Comparison of ENCODE assay signal across 20 cellular contexts in genomic region chr22:31962392-31963113, GRCh38. TPM values are rescaled to one million over a fixed set of nuclear protein-coding genes. Genes with fewer than 3 reads are reported as not detected.
DNase-seq lines count a peak whose midpoint lies in the region; ATAC-seq, FAIRE-seq and TF ChIP-seq lines count a peak whose summit lies in the region.
"Had no signal": no experiment of that assay in that cellular context is flagged by ENCODE, and none has a peak within 500 bp of the region (broad histone marks: within the 10 kb centered on the region; RNA-seq: fewer than 3 reads in every experiment).

No MANE protein-coding gene starts in this region.

- no peaks in the 10 kb centered on the region for H3K27me3 ChIP-seq in bronchial epithelial cell (ENCODE audit: control insufficient read depth, insufficient read depth, low read length)
- no peaks in the 10 kb centered on the region for H3K27me3 ChIP-seq in left lung
- H3K27me3 ChIP-seq in endodermal cell (ENCODE audit: control insufficient read depth, insufficient read depth, low read length, poor library complexity, severe bottlenecking), result no peaks in the 10 kb centered on the region
- H3K27me3 ChIP-seq: SJCRH30 had no signal

- FAIRE-seq in bronchial epithelial cell (lab: Jason Lieb, UNC), result peak; percentile 52
- FAIRE-seq: A204.1 had no signal

- H3K27ac ChIP-seq in left lung (no peak overlapping the region), endodermal cell (ENCODE audit: low read depth, low read length) (no peak overlapping the region)
- H3K27ac ChIP-seq: C4-2B, RWPE1, SJCRH30 had no signal

- H3K36me3 ChIP-seq in bronchial epithelial cell (ENCODE audit: control insufficient read depth, insufficient read depth, low read length) (peaks cover 2% of the 10 kb centered on the region), left lung (peaks cover 0 to 15% of the 10 kb centered on the region in 2 donors), endodermal cell (ENCODE audit: control insufficient read depth, insufficient read depth, low read length) (peaks cover 7% of the 10 kb centered on the region)

- H3K9me3 ChIP-seq in left lung (no peaks in the 10 kb centered on the region), endodermal cell (ENCODE audit: control insufficient read depth, low read length) (no peaks in the 10 kb centered on the region)
- H3K9me3 ChIP-seq: SJCRH30 had no signal

- intact Hi-C loops in cardiac septum (cut with DNase I), result no loop called here
- intact Hi-C loops in left cardiac atrium (cut with DNase I), result no loop called here
- intact Hi-C loops in left lung (cut with DNase I), result no loop called here

- DNase-seq in cardiac septum (ENCODE audit: low spot score), result peak; percentile 17
- no peak for DNase-seq in left cardiac atrium
- no peak for DNase-seq in bronchial epithelial cell (ENCODE audit: low read depth)
- no peak for DNase-seq in left lung
- DNase-seq in endodermal cell, result no peak
- DNase-seq in activated CD4-positive, alpha-beta memory T cell treated with anti-CD3 and anti-CD28 coated beads, Interleukin-2, amount 10 ng/mL, durations not matched to agents 7 days and 5 days, result no peak
- DNase-seq: COR-L47, HFFc6, IMR-90, Karpas-422, NCI-H1105 treated with DMSO at 0.1 percent for 48 hours, NCI-H187 treated with DMSO at 0.1 percent for 48 hours, NCI-H2171, NCI-H446, NCI-H69, SJCRH30 had no signal

- H3K4me3 ChIP-seq in bronchial epithelial cell (ENCODE audit: low read depth, low read length), result no peak overlapping the region
- no peak overlapping the region for H3K4me3 ChIP-seq in left lung
- no peak overlapping the region for H3K4me3 ChIP-seq in endodermal cell (ENCODE audit: low read length)
- H3K4me3 ChIP-seq: SJCRH30 had no signal

- peaks cover 6% of the 10 kb centered on the region for H3K4me1 Mint-ChIP-seq in endodermal cell
- H3K4me1 Mint-ChIP-seq in activated CD4-positive, alpha-beta memory T cell treated with anti-CD3 and anti-CD28 coated beads, Interleukin-2, amount 10 ng/mL, durations not matched to agents 7 days and 5 days, result peaks cover 15% of the 10 kb centered on the region

- H3K27ac Mint-ChIP-seq in endodermal cell, result no peak overlapping the region
- H3K27ac Mint-ChIP-seq in activated CD4-positive, alpha-beta memory T cell treated with anti-CD3 and anti-CD28 coated beads, Interleukin-2, amount 10 ng/mL, durations not matched to agents 7 days and 5 days, result no peak overlapping the region
- H3K27ac Mint-ChIP-seq: HFFc6 had no signal

- no peak overlapping the region for H3K9ac ChIP-seq in endodermal cell (ENCODE audit: extremely low read depth, low read length, poor library complexity, severe bottlenecking)

- ATAC-seq in left cardiac atrium, result no peak
- ATAC-seq in left lung, result peak; percentile 70
- ATAC-seq in GM21390 (IDR thresholded peaks at IDR 0.05; ENCODE audit: unreplicated experiment), result no peak

- POLR2A ChIA-PET in activated CD4-positive, alpha-beta memory T cell treated with anti-CD3 and anti-CD28 coated beads, Interleukin-2, amount 10 ng/mL, durations not matched to agents 7 days and 5 days (lab: Charles Lee), result interaction anchor here (1.1 kb wide), 1 partner anchor 17 kb away, joined by 3 read pairs; no protein-coding TSS in a partner anchor

- TF ChIP-seq CTCF in bronchial epithelial cell (IDR thresholded peaks at IDR 0.05; ENCODE audit: insufficient read depth, low read length, severe bottlenecking), result no peak
- no peak for TF ChIP-seq CTCF in left lung (IDR thresholded peaks at IDR 0.05)
- no peak for TF ChIP-seq CTCF in endodermal cell (conservative IDR thresholded peaks at IDR 0.05)

- H3K4me1 ChIP-seq in left lung (peaks cover 0 to 6% of the 10 kb centered on the region in 2 donors), endodermal cell (ENCODE audit: control insufficient read depth, insufficient read depth, low read length) (peaks cover 4% of the 10 kb centered on the region)
- H3K4me1 ChIP-seq: SJCRH30 had no signal

- no peak overlapping the region for H3K4me3 Mint-ChIP-seq in endodermal cell
- no peak overlapping the region for H3K4me3 Mint-ChIP-seq in activated CD4-positive, alpha-beta memory T cell treated with anti-CD3 and anti-CD28 coated beads, Interleukin-2, amount 10 ng/mL, durations not matched to agents 7 days and 5 days
- H3K4me3 Mint-ChIP-seq: HFFc6 had no signal

- H3K27me3 Mint-ChIP-seq in endodermal cell (ENCODE audit: insufficient read depth), result no peaks in the 10 kb centered on the region
- no peaks in the 10 kb centered on the region for H3K27me3 Mint-ChIP-seq in activated CD4-positive, alpha-beta memory T cell treated with anti-CD3 and anti-CD28 coated beads, Interleukin-2, amount 10 ng/mL, durations not matched to agents 7 days and 5 days

- no peaks in the 10 kb centered on the region for H3K9me3 Mint-ChIP-seq in endodermal cell
- H3K9me3 Mint-ChIP-seq in activated CD4-positive, alpha-beta memory T cell treated with anti-CD3 and anti-CD28 coated beads, Interleukin-2, amount 10 ng/mL, durations not matched to agents 7 days and 5 days, result no peaks in the 10 kb centered on the region
- H3K9me3 Mint-ChIP-seq: HFFc6 had no signal

- 91 to 94% methylated on average over 8 to 12 of the region's 12 CpGs for WGBS in endodermal cell (ENCODE audit: insufficient coverage in 1 of 2, insufficient read length in 1 of 2), 2 experiments

- peaks cover 13% of the 10 kb centered on the region for H3K36me3 Mint-ChIP-seq in endodermal cell (ENCODE audit: low read depth)
- peaks cover 15% of the 10 kb centered on the region for H3K36me3 Mint-ChIP-seq in activated CD4-positive, alpha-beta memory T cell treated with anti-CD3 and anti-CD28 coated beads, Interleukin-2, amount 10 ng/mL, durations not matched to agents 7 days and 5 days (ENCODE audit: low read depth)

- CTCF ChIA-PET in activated CD4-positive, alpha-beta memory T cell treated with anti-CD3 and anti-CD28 coated beads, Interleukin-2, amount 10 ng/mL, durations not matched to agents 7 days and 5 days (lab: Charles Lee), result interaction anchor here (0.6 to 2.8 kb wide), 7 partner anchors 8 to 181 kb away, joined by 3 to 15 read pairs (median 3); no protein-coding TSS in a partner anchor

RNA-seq across cellular contexts. Expression of gene YWHAH, which starts 18.2 kb away (rescaled TPM):
- total RNA-seq in cardiac septum, result 116 TPM
- total RNA-seq in left cardiac atrium, result 100 to 1,000 TPM in 1 of 2 donors, 10 to 100 TPM in 1; 68.1 to 119 TPM
- 61.9 and 65.3 TPM in 2 replicates for total RNA-seq in bronchial epithelial cell
- 100 to 1,000 TPM; 152 to 183 TPM for total RNA-seq in left lung
- 100 to 1,000 TPM; 162 to 193 TPM for total RNA-seq in endodermal cell
- polyA plus RNA-seq in endodermal cell (2013, experiment 1 of 2), result 178 TPM
- 174 TPM for polyA plus RNA-seq in endodermal cell (2013, experiment 2 of 2)
- total RNA-seq in activated CD4-positive, alpha-beta memory T cell treated with anti-CD3 and anti-CD28 coated beads, Interleukin-2, amount 10 ng/mL, durations not matched to agents 7 days and 5 days, result 100 to 1,000 TPM; 203 to 211 TPM
